In the genomic region with DNA sequence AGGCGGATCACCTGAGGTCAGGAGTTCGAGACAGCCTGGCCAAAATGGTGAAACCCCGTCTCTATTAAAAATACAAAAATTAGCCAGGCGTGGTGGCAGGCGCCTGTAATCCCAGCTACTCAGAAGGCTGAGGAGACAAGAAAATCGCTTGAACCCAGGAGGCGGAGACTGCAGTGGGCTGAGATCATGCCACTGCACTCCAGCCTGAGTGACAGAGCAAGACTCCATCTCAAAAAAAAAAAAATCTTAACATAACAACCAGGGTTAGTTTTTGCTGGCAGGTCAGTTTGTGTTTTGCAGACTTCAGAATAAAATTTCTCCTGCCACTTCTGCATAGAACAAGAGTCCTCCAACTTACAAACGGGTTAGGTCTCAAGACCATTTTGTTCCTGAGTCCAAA, we compare ENCODE assay signal across 5 cellular contexts.
DNase-seq lines count a peak whose midpoint lies in the region; ATAC-seq, FAIRE-seq and TF ChIP-seq lines count a peak whose summit lies in the region.
"Not testable (repeated sequence)": the region's sequence is repeated elsewhere in the genome, so short reads cannot be mapped to it uniquely, and the experiment has no call there.

No MANE protein-coding gene starts in this region.

- not testable (repeated sequence) for H3K9me3 ChIP-seq in MM.1S (replicated peaks; ENCODE audit: insufficient read depth, low read length); K562 (replicated peaks; ENCODE audit: control insufficient read depth, insufficient read depth, low read depth, low read length); left lung; thyroid gland

- H2AFZ ChIP-seq in MM.1S (ENCODE audit: low read length); K562 (ENCODE audit: low read depth, low read length): not testable (repeated sequence)

- not testable (repeated sequence) for TF ChIP-seq EP300 in K562 (IDR thresholded peaks at IDR 0.05; ENCODE audit: low read length)

- CTCF ChIA-PET in HEK293T (lab: Yijun Ruan, JAX); K562 (lab: Yijun Ruan, JAX; ENCODE audit: low intra/inter-chr PET ratio): not testable (repeated sequence)

- H3K79me2 ChIP-seq in MM.1S (ENCODE audit: low read length); K562 (ENCODE audit: control insufficient read depth, insufficient read depth, low read length): not testable (repeated sequence)

- not testable (repeated sequence) for BruUV-seq in K562 (replicated peaks; lab: Mats Ljungman, UMichigan)

- H3K27me3 ChIP-seq in MM.1S (replicated peaks; ENCODE audit: insufficient read depth, low read length); K562 (ENCODE audit: control insufficient read depth in 2 of 2, insufficient read depth in 2 of 2, low read length in 2 of 2); left lung; thyroid gland: not testable (repeated sequence)

- not testable (repeated sequence) for H3F3A ChIP-seq in MM.1S (ENCODE audit: insufficient read depth, low read length)

- not testable (repeated sequence) for TF ChIP-seq CTCF in MM.1S (IDR thresholded peaks at IDR 0.05; ENCODE audit: low read length); K562 (IDR thresholded peaks at IDR 0.05 in 2 of 3, conservative IDR thresholded peaks at IDR 0.05 in 1 of 3; ENCODE audit: insufficient read depth in 2 of 3, low read depth in 1 of 3, low read length in 3 of 3); left lung (IDR thresholded peaks at IDR 0.05); thyroid gland (IDR thresholded peaks at IDR 0.05)

- not testable (repeated sequence) for H3K4me2 ChIP-seq in MM.1S (ENCODE audit: low read depth, low read length); K562 (ENCODE audit: insufficient read depth, low read length)

- TF ChIP-seq POLR2A in K562 (conservative IDR thresholded peaks at IDR 0.05); thyroid gland (IDR thresholded peaks at IDR 0.05): not testable (repeated sequence)

- POLR2A ChIA-PET in HEK293T (lab: Yijun Ruan, JAX): not testable (repeated sequence)
- POLR2A ChIA-PET in K562 (lab: Yijun Ruan, JAX): interaction anchor here (0.6 kb wide), 1 partner anchor 34 kb away, joined by 3 read pairs; no protein-coding TSS in a partner anchor

- 47% methylated on average over 7 of the region's 8 CpGs for WGBS in K562 (ENCODE audit: insufficient coverage, low coverage, missing lambda C conversion rate)
- WGBS in thyroid gland, 2 donors: 51 to 58% methylated on average over 8 of the region's 8 CpGs

- H3K27ac ChIP-seq in MM.1S (ENCODE audit: low read length); K562 (ENCODE audit: extremely low read depth, low read depth, low read length); left lung: not testable (repeated sequence)
- peak overlapping the region in 1 of 3 donors; percentile 37 for H3K27ac ChIP-seq in thyroid gland

- not testable (repeated sequence) for H4K20me1 ChIP-seq in MM.1S (ENCODE audit: insufficient read depth, low read length); K562 (replicated peaks; ENCODE audit: control insufficient read depth, insufficient read depth, low read length)

- not testable (repeated sequence) for H3K9ac ChIP-seq in MM.1S (ENCODE audit: low read length); K562 (ENCODE audit: insufficient read depth in 1 of 2, low read depth in 2 of 2, low read length in 2 of 2)

- H3K36me3 ChIP-seq in MM.1S (replicated peaks; ENCODE audit: insufficient read depth, low read length); K562 (ENCODE audit: control insufficient read depth, insufficient read depth, low read length); left lung; thyroid gland: not testable (repeated sequence)

- not testable (repeated sequence) for H3K4me3 ChIP-seq in MM.1S (ENCODE audit: low read length); K562; left lung; thyroid gland (replicated peaks in 1 of 3)

- not testable (repeated sequence) for H3K9me1 ChIP-seq in K562 (ENCODE audit: control insufficient read depth, insufficient read depth, low read length)

- not testable (repeated sequence) for ATAC-seq in K562
- peak; percentile 49 for ATAC-seq in left lung

- in situ Hi-C loops in K562 (cut with MboI): not testable (repeated sequence)

- H3K4me1 ChIP-seq in MM.1S (ENCODE audit: low read length); K562 (replicated peaks in 1 of 2; ENCODE audit: control insufficient read depth in 2 of 2, insufficient read depth in 2 of 2, low read length in 2 of 2); left lung; thyroid gland: not testable (repeated sequence)

- intact Hi-C loops in K562 (cut with micrococcal nuclease); left lung (cut with DNase I); thyroid gland (cut with DNase I): not testable (repeated sequence)

- not testable (repeated sequence) for TF ChIP-seq RAD21 in K562 (CRISPR knock-in tag; conservative IDR thresholded peaks at IDR 0.05 in 1 of 2, IDR thresholded peaks at IDR 0.05 in 1 of 2)

- FAIRE-seq in K562 (lab: Jason Lieb, UNC): not testable (repeated sequence)

- H3K9me2 ChIP-seq in MM.1S (replicated peaks; ENCODE audit: insufficient read depth, low read length): not testable (repeated sequence)

- DNase-seq in HEK293T (ENCODE audit: extremely low spot score); K562 (ENCODE audit: extremely low read depth in 1 of 4, low spot score in 3 of 4); left lung: not testable (repeated sequence)
- peak; percentile 8 for DNase-seq in MM.1S
- DNase-seq in thyroid gland: peak; percentile 57 to 58

TF ChIP-seq in HEK293T, 16 proteins besides CTCF, POLR2A, EP300 and RAD21:
- TF ChIP-seq, protein P1, sequence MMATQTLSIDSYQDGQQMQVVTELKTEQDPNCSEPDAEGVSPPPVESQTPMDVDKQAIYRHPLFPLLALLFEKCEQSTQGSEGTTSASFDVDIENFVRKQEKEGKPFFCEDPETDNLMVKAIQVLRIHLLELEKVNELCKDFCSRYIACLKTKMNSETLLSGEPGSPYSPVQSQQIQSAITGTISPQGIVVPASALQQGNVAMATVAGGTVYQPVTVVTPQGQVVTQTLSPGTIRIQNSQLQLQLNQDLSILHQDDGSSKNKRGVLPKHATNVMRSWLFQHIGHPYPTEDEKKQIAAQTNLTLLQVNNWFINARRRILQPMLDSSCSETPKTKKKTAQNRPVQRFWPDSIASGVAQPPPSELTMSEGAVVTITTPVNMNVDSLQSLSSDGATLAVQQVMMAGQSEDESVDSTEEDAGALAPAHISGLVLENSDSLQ (IDR thresholded peaks at IDR 0.05): peak; percentile 52

TF ChIP-seq in K562, 482 proteins besides CTCF, POLR2A, EP300 and RAD21:
- TF ChIP-seq, protein P1 (IDR thresholded peaks at IDR 0.05): peak; percentile 26; the same call in 1 of the 2 replicates
